ENCODE assay signal across 1 cellular context in genomic region chr11:32259641-32260081, GRCh38.
TF ChIP-seq lines count a peak whose summit lies in the region.

No MANE protein-coding gene starts in this region.

TF ChIP-seq in WTC11, 78 proteins besides CTCF, POLR2A, EP300 and RAD21 (continued from another document):
- TF ChIP-seq ERG (CRISPR knock-in tag; IDR thresholded peaks at IDR 0.05) (no peak), MAX (CRISPR knock-in tag; IDR thresholded peaks at IDR 0.05) (no peak), ZNF423 (CRISPR knock-in tag; IDR thresholded peaks at IDR 0.05) (no peak)
